27 cellular contexts compared by ENCODE assay signal in genomic region chr13:46286972-46287371, GRCh38.
"Had no signal": no experiment of that assay in that cellular context is flagged by ENCODE, and none has a peak within 500 bp of the region (broad histone marks: within the 10 kb centered on the region; RNA-seq: fewer than 3 reads in every experiment).

No MANE protein-coding gene starts in this region.

- H3K4me3 ChIP-seq: coronary artery, esophagus squamous epithelium, heart left ventricle, hepatocyte, pancreas, right lobe of liver, suprapubic skin, transverse colon, upper lobe of right lung, uterus had no signal

- H3K27ac ChIP-seq: coronary artery, esophagus squamous epithelium, heart left ventricle, hepatocyte, neutrophil, pancreas, right lobe of liver, suprapubic skin, transverse colon, upper lobe of right lung, uterus had no signal

- H3K27me3 ChIP-seq: hepatocyte, neutrophil, pancreas, right lobe of liver, suprapubic skin, transverse colon, upper lobe of right lung, uterus had no signal

- DNase-seq: dermis blood vessel endothelial cell; effector memory CD4-positive, alpha-beta T cell; erythroblast; esophagus squamous epithelium; foreskin melanocyte; heart left ventricle; kidney; mesendoderm; natural killer cell; pancreas; right lobe of liver; small intestine; stimulated activated CD4-positive, alpha-beta T cell treated with anti-CD3 and anti-CD28 coated beads, Interleukin-12 subunit alpha, Interleukin-12 subunit beta, amount 100 ng/mL, for 4 hours; stimulated activated CD4-positive, alpha-beta T cell treated with anti-CD3 and anti-CD28 coated beads, Interleukin-1b, Interleukin-23, amount 100 ng/mL, for 48 hours; stimulated activated CD4-positive, alpha-beta T cell treated with anti-CD3 and anti-CD28 coated beads, Interleukin-4, amount 100 ng/mL, for 1 hour; stimulated activated CD8-positive, alpha-beta memory T cell treated with anti-CD3 and anti-CD28 coated beads, Interleukin-4, amount 100 ng/mL, for 48 hours; stimulated activated naive CD4-positive, alpha-beta T cell; stimulated activated naive CD8-positive, alpha-beta T cell treated with anti-CD3 and anti-CD28 coated beads, Interleukin-15, amount 100 ng/mL, for 72 hours; transverse colon; upper lobe of right lung; uterus had no signal

- H3K4me1 ChIP-seq: esophagus squamous epithelium, heart left ventricle, pancreas, transverse colon, upper lobe of right lung, uterus had no signal

- H3K27me3 Mint-ChIP-seq: progenitor cell of endocrine pancreas; stimulated activated naive CD8-positive, alpha-beta T cell treated with anti-CD3 and anti-CD28 coated beads, Interleukin-15, amount 100 ng/mL, for 72 hours had no signal

- H3K4me2 ChIP-seq: hepatocyte had no signal

- H3K79me2 ChIP-seq: hepatocyte had no signal

- H3K4me3 Mint-ChIP-seq: natural killer cell; stimulated activated naive CD8-positive, alpha-beta T cell treated with anti-CD3 and anti-CD28 coated beads, Interleukin-15, amount 100 ng/mL, for 72 hours had no signal

- H3K36me3 Mint-ChIP-seq: natural killer cell had no signal

- ATAC-seq: heart left ventricle; left lobe of liver; natural killer cell; pancreas; right lobe of liver; stimulated activated naive CD8-positive, alpha-beta T cell treated with anti-CD3 and anti-CD28 coated beads, Interleukin-15, amount 100 ng/mL, for 72 hours; upper lobe of right lung had no signal

- H3K9me3 Mint-ChIP-seq: natural killer cell; stimulated activated naive CD8-positive, alpha-beta T cell treated with anti-CD3 and anti-CD28 coated beads, Interleukin-15, amount 100 ng/mL, for 72 hours had no signal

- H2AFZ ChIP-seq: hepatocyte had no signal

- H3K27ac Mint-ChIP-seq: natural killer cell; progenitor cell of endocrine pancreas; stimulated activated naive CD8-positive, alpha-beta T cell treated with anti-CD3 and anti-CD28 coated beads, Interleukin-15, amount 100 ng/mL, for 72 hours had no signal

- H3K36me3 ChIP-seq: esophagus squamous epithelium, heart left ventricle, neutrophil, pancreas, right lobe of liver, suprapubic skin, transverse colon, upper lobe of right lung, uterus had no signal

- H3K9me3 ChIP-seq: esophagus squamous epithelium, heart left ventricle, neutrophil, pancreas, right lobe of liver, suprapubic skin, transverse colon, upper lobe of right lung, uterus had no signal
